Comparison of ENCODE assay signal across 17 cellular contexts in genomic region chr15:74406517-74406916, GRCh38. TPM values are rescaled to one million over a fixed set of nuclear protein-coding genes. Genes with fewer than 3 reads are reported as not detected.
DNase-seq lines count a peak whose midpoint lies in the region; ATAC-seq, FAIRE-seq and TF ChIP-seq lines count a peak whose summit lies in the region.
"Had no signal": no experiment of that assay in that cellular context is flagged by ENCODE, and none has a peak within 500 bp of the region (broad histone marks: within the 10 kb centered on the region; RNA-seq: fewer than 3 reads in every experiment).

No MANE protein-coding gene starts in this region.

- H3K27ac ChIP-seq in Panc1 (ENCODE audit: low read length) (peak overlapping the region; percentile 65), trophoblast cell (ENCODE audit: low read depth, low read length) (peak overlapping the region; percentile 55), esophagus squamous epithelium (no peak overlapping the region)
- H3K27ac ChIP-seq: thoracic aorta had no signal

- no peak overlapping the region for H4K8ac ChIP-seq in trophoblast cell (ENCODE audit: low read depth, low read length)

- ATAC-seq in Panc1, result no peak
- ATAC-seq in effector memory CD8-positive, alpha-beta T cell (replicated peaks), result no peak
- ATAC-seq in HG03108 (IDR thresholded peaks at IDR 0.05; ENCODE audit: unreplicated experiment), result no peak
- no peak for ATAC-seq in GM18498 (IDR thresholded peaks at IDR 0.05; ENCODE audit: unreplicated experiment)

- peaks cover 7% of the 10 kb centered on the region for H3K79me1 ChIP-seq in trophoblast cell (ENCODE audit: low read length)

- H3K4me3 ChIP-seq in Panc1 (ENCODE audit: low read depth in 2 of 2, low read length in 2 of 2), result no peak overlapping the region
- H3K4me3 ChIP-seq in trophoblast cell (ENCODE audit: low read depth, low read length), result no peak overlapping the region
- H3K4me3 ChIP-seq in esophagus squamous epithelium, result no peak overlapping the region
- H3K4me3 ChIP-seq: thoracic aorta had no signal

- H3K9me3 ChIP-seq in Panc1 (ENCODE audit: control insufficient read depth, insufficient read depth, low read depth, low read length) (no peaks in the 10 kb centered on the region), trophoblast cell (ENCODE audit: insufficient read depth, low read depth, low read length) (peaks cover 4% of the 10 kb centered on the region), esophagus squamous epithelium (no peaks in the 10 kb centered on the region)
- H3K9me3 ChIP-seq: thoracic aorta had no signal

- H3K4me3 Mint-ChIP-seq in effector memory CD8-positive, alpha-beta T cell, result no peak overlapping the region
- H3K4me3 Mint-ChIP-seq in chondrocyte (ENCODE audit: unreplicated experiment), result no peak overlapping the region

- FAIRE-seq in GM18507 (lab: Jason Lieb, UNC), result peak; percentile 41
- FAIRE-seq: endothelial cell of umbilical vein had no signal

- no peak overlapping the region for H4K12ac ChIP-seq in trophoblast cell (ENCODE audit: low read depth, low read length)

- H2BK120ac ChIP-seq in trophoblast cell (ENCODE audit: insufficient read depth, low read length, poor library complexity), result no peak overlapping the region

- H3K14ac ChIP-seq in trophoblast cell (ENCODE audit: low read length), result peak overlapping the region; percentile 25

- WGBS in trophoblast cell (ENCODE audit: extremely low coverage, insufficient coverage, insufficient read length), result no CpG with 5 or more reads among the region's 4 CpGs
- WGBS in esophagus squamous epithelium, 2 donors, result 93 to 94% methylated on average over 4 of the region's 4 CpGs

- no peak overlapping the region for H3K4me2 ChIP-seq in trophoblast cell (ENCODE audit: low read length)

- TF ChIP-seq CTCF in Panc1 (IDR thresholded peaks at IDR 0.05) (no peak), esophagus squamous epithelium (IDR thresholded peaks at IDR 0.05) (no peak), chondrocyte (IDR thresholded peaks at IDR 0.05) (no peak)

- intact Hi-C loops in Panc1 (cut with micrococcal nuclease; ENCODE audit: unreplicated experiment), result no loop called here
- intact Hi-C loops in esophagus squamous epithelium (cut with DNase I), result no loop called here

- no peak overlapping the region for H2AFZ ChIP-seq in trophoblast cell (ENCODE audit: insufficient read depth, low read length, poor library complexity)

- POLR2A ChIA-PET in Panc1 (lab: Charles Lee), result no interaction called here

- peaks cover 26 to 32% of the 10 kb centered on the region in 2 donors for H3K4me1 Mint-ChIP-seq in effector memory CD8-positive, alpha-beta T cell (ENCODE audit: low read depth in 2 of 2)
- H3K4me1 Mint-ChIP-seq in chondrocyte (ENCODE audit: low read depth), result peaks cover 23% of the 10 kb centered on the region

- no peak overlapping the region for H3K9ac ChIP-seq in trophoblast cell (ENCODE audit: low read length)

- no peaks in the 10 kb centered on the region for H3K27me3 Mint-ChIP-seq in effector memory CD8-positive, alpha-beta T cell
- peaks cover 4% of the 10 kb centered on the region for H3K27me3 Mint-ChIP-seq in chondrocyte (ENCODE audit: low read depth)

- no peaks in the 10 kb centered on the region for H3K79me2 ChIP-seq in trophoblast cell (ENCODE audit: control insufficient read depth, insufficient read depth, low read length, poor library complexity)

- no peak for DNase-seq in GM18507 (ENCODE audit: extremely low spot score, insufficient read length, low read depth)
- DNase-seq in Panc1 (ENCODE audit: low read depth, low spot score), result no peak
- DNase-seq in effector memory CD8-positive, alpha-beta T cell, result no peak
- no peak for DNase-seq in trophoblast cell
- no peak for DNase-seq in esophagus squamous epithelium (lab: John Stamatoyannopoulos, UW)
- no peak for DNase-seq in chondrocyte (ENCODE audit: low spot score)
- DNase-seq: activated CD4-positive, alpha-beta T cell treated with anti-CD3 and anti-CD28 coated beads, Interleukin-2, amount 50 U/mL, for 1 hour; activated effector memory CD4-positive, alpha-beta T cell treated with Interleukin-2 at 50 U/mL for 16 hours; DMS79 treated with DMSO at 0.1 percent for 48 hours; NCI-H2081 treated with DMSO at 0.1 percent for 48 hours; NCI-H774; RPMI8226; T-helper 2 cell had no signal

- H3K36me3 ChIP-seq in Panc1 (ENCODE audit: control insufficient read depth, insufficient read depth, low read length) (no peaks in the 10 kb centered on the region), trophoblast cell (ENCODE audit: control insufficient read depth in 1 of 2, insufficient read depth in 2 of 2, low read length in 2 of 2) (peaks cover 16% of the 10 kb centered on the region in 2 experiments), esophagus squamous epithelium (peaks cover 0 to 6% (median 0%) of the 10 kb centered on the region in 3 donors)
- H3K36me3 ChIP-seq: thoracic aorta had no signal

- no peak overlapping the region for H2BK5ac ChIP-seq in trophoblast cell (ENCODE audit: low read depth, low read length, poor library complexity)

- H3K4ac ChIP-seq in trophoblast cell (ENCODE audit: low read depth, low read length), result no peak overlapping the region

- H3K36me3 Mint-ChIP-seq in effector memory CD8-positive, alpha-beta T cell (ENCODE audit: insufficient read depth), result peaks cover 11% of the 10 kb centered on the region
- H3K36me3 Mint-ChIP-seq in chondrocyte (ENCODE audit: low read depth), result no peaks in the 10 kb centered on the region

- H3K27me3 ChIP-seq in Panc1 (ENCODE audit: control insufficient read depth, insufficient read depth, low read length), result no peaks in the 10 kb centered on the region
- H3K27me3 ChIP-seq in trophoblast cell (ENCODE audit: insufficient read depth, low read length), result no peaks in the 10 kb centered on the region
- peaks cover 0 to 52% (median 0%) of the 10 kb centered on the region in 4 donors for H3K27me3 ChIP-seq in esophagus squamous epithelium

- in situ Hi-C loops in Panc1 (cut with HindIII; ENCODE audit: low pct_unique_long_range_greater_than_20kb, low sequenced_read_pairs), result no loop called here

- peak overlapping the region; percentile 17 to 52 for H3K27ac Mint-ChIP-seq in effector memory CD8-positive, alpha-beta T cell
- no peak overlapping the region for H3K27ac Mint-ChIP-seq in chondrocyte (ENCODE audit: unreplicated experiment)

- H3K4me1 ChIP-seq in Panc1 (ENCODE audit: control insufficient read depth, insufficient read depth, low read length), result peaks cover 18% of the 10 kb centered on the region
- peaks cover 10 to 14% of the 10 kb centered on the region in 2 experiments for H3K4me1 ChIP-seq in trophoblast cell (ENCODE audit: control insufficient read depth in 1 of 2, insufficient read depth in 2 of 2, low read length in 2 of 2)
- H3K4me1 ChIP-seq in esophagus squamous epithelium, result peaks cover 3 to 24% (median 3%) of the 10 kb centered on the region in 3 donors

- no peaks in the 10 kb centered on the region for H3K9me3 Mint-ChIP-seq in effector memory CD8-positive, alpha-beta T cell
- no peaks in the 10 kb centered on the region for H3K9me3 Mint-ChIP-seq in chondrocyte (ENCODE audit: low read depth)

- no peak for TF ChIP-seq POLR2A in esophagus squamous epithelium (IDR thresholded peaks at IDR 0.05)

- CTCF ChIA-PET in Panc1 (lab: Charles Lee), result no interaction called here

- no peak overlapping the region for H2BK12ac ChIP-seq in trophoblast cell (ENCODE audit: low read length)

- peak overlapping the region; percentile 20 for H3K23ac ChIP-seq in trophoblast cell (ENCODE audit: low read length)

- BruUV-seq in Panc1 (replicated peaks; lab: Mats Ljungman, UMichigan), result no TSS peak

- peak overlapping the region; percentile 13 for H4K91ac ChIP-seq in trophoblast cell (ENCODE audit: low read depth, low read length)

- no peak overlapping the region for H2AK5ac ChIP-seq in trophoblast cell (ENCODE audit: low read length)

- no peak overlapping the region for H3K18ac ChIP-seq in trophoblast cell (ENCODE audit: low read length)

RNA-seq across cellular contexts. Expression of gene SEMA7A, which starts 27.2 kb away (rescaled TPM):
- total RNA-seq in Panc1 (2021; ENCODE audit: unreplicated experiment) (11.2 TPM), esophagus squamous epithelium (1 to 10 TPM; 1.2 to 7.5 (median 2.9) TPM), chondrocyte (1.1 to 3.3 TPM (median 2.3 TPM) in 3 replicates)
- 6.3 TPM for polyA plus RNA-seq in Panc1 (2012; ENCODE audit: insufficient read length)
- polyA plus RNA-seq in trophoblast cell (2013), result 135 and 149 TPM in 2 replicates

RNA-seq across cellular contexts. Expression of gene CYP11A1, which starts 39.1 kb away (rescaled TPM):
- total RNA-seq in Panc1 (2021; ENCODE audit: unreplicated experiment), result 0.57 TPM
- polyA plus RNA-seq in Panc1 (2012; ENCODE audit: insufficient read length), result 1.5 TPM
- polyA plus RNA-seq in trophoblast cell (2013), result 217 and 235 TPM in 2 replicates
- total RNA-seq in esophagus squamous epithelium, result 10 to 100 TPM in 2 of 4 donors, 1 to 10 TPM in 2; 1.3 to 17.0 (median 9.5) TPM
- 0.32 to 0.54 TPM in 2 of 3 replicates, not detected in the other for total RNA-seq in chondrocyte
- total RNA-seq: endothelial cell of umbilical vein, thoracic aorta had no signal

RNA-seq across cellular contexts. Expression of gene UBL7, which starts 54.4 kb away (rescaled TPM):
- 68.5 TPM for total RNA-seq in Panc1 (2021; ENCODE audit: unreplicated experiment)
- polyA plus RNA-seq in Panc1 (2012; ENCODE audit: insufficient read length), result 82.5 TPM
- 34.6 and 35.4 TPM in 2 replicates for polyA plus RNA-seq in trophoblast cell (2013)
- total RNA-seq in esophagus squamous epithelium, result 10 to 100 TPM; 31.2 to 44.0 (median 35.2) TPM
- 30.0 to 34.5 TPM (median 32.5 TPM) in 3 replicates for total RNA-seq in chondrocyte

Comparison
In these comparisons a context has a peak if more than half of its experiments do, and no peak if none do; other contexts are left out.
1. H3K27ac ChIP-seq: peak in Panc1 (single experiment) and trophoblast cell (single experiment); none in esophagus squamous epithelium (0 of 4).